Comparison of ENCODE assay signal across 33 cellular contexts in genomic region chr2:115610888-115611287, GRCh38.
"Had no signal": no experiment of that assay in that cellular context is flagged by ENCODE, and none has a peak within 500 bp of the region (broad histone marks: within the 10 kb centered on the region; RNA-seq: fewer than 3 reads in every experiment).

No MANE protein-coding gene starts in this region.

- FAIRE-seq: astrocyte, bronchial epithelial cell had no signal

- H3K4me1 ChIP-seq: adrenal gland, body of pancreas, breast epithelium had no signal

- H3K4me3 ChIP-seq: adrenal gland, body of pancreas, breast epithelium, cardiac muscle cell had no signal

- H3K27me3 ChIP-seq: adrenal gland, body of pancreas, brain microvascular endothelial cell, breast epithelium, cardiac muscle cell had no signal

- H3K9me3 ChIP-seq: adrenal gland, body of pancreas, breast epithelium had no signal

- DNase-seq: activated effector memory CD4-positive, alpha-beta T cell treated with anti-CD3 and anti-CD28 coated beads, Interleukin-2, amount 50 U/mL, for 16 hours; activated effector memory CD4-positive, alpha-beta T cell treated with Interleukin-2 at 50 U/mL for 16 hours; activated gamma-delta T cell; activated gamma-delta T cell treated with Interleukin-2 at 50 U/mL for 16 hours; activated naive CD4-positive, alpha-beta T cell; activated naive CD4-positive, alpha-beta T cell treated with anti-CD3 and anti-CD28 coated beads for 36 hours; activated naive CD4-positive, alpha-beta T cell treated with anti-CD3 and anti-CD28 coated beads, Interleukin-2, amount 10 ng/mL, durations not matched to agents 7 days and 5 days; activated naive CD4-positive, alpha-beta T cell treated with anti-CD3 and anti-CD28 coated beads, Interleukin-2, amount 50 U/mL, for 16 hours; activated naive CD4-positive, alpha-beta T cell treated with Interleukin-2 at 50 U/mL for 16 hours; activated naive CD8-positive, alpha-beta T cell treated with anti-CD3 and anti-CD28 coated beads for 36 hours; activated naive CD8-positive, alpha-beta T cell treated with anti-CD3 and anti-CD28 coated beads, Interleukin-2, amount 10 ng/mL, durations not matched to agents 7 days and 5 days; activated naive CD8-positive, alpha-beta T cell treated with anti-CD3 and anti-CD28 coated beads, Interleukin-2, amount 50 U/mL, for 24 hours; activated T-cell treated with anti-CD3 and anti-CD28 coated beads, Interleukin-2, amount 50 U/mL, for 1 hour; activated T-cell treated with anti-CD3 and anti-CD28 coated beads, Interleukin-2, amount 50 U/mL, for 24 hours; activated T-cell treated with anti-CD3 and anti-CD28 coated beads, Interleukin-2, amount 50 U/mL, for 4 hours; activated T-cell treated with anti-CD3 and anti-CD28 coated beads, Interleukin-2, amount 50 U/mL, for 48 hours; activated T-cell treated with anti-CD3 and anti-CD28 coated beads, Interleukin-2, amount 50 U/mL, for 72 hours; adrenal gland; amniotic stem cell; amygdala; anterior cingulate cortex; aorta; body of pancreas; brain microvascular endothelial cell; caudate nucleus; central memory CD4-positive, alpha-beta T cell; cerebellar nuclear complex had no signal

- H3K36me3 ChIP-seq: adrenal gland, brain microvascular endothelial cell, breast epithelium, cardiac muscle cell had no signal

- ATAC-seq: activated naive CD4-positive, alpha-beta T cell treated with anti-CD3 and anti-CD28 coated beads, Interleukin-2, amount 50 U/mL, for 72 hours; activated naive CD8-positive, alpha-beta T cell treated with anti-CD3 and anti-CD28 coated beads, Interleukin-2, amount 50 U/mL, for 24 hours; activated T-cell treated with anti-CD3 and anti-CD28 coated beads, Interleukin-2, amount 50 U/mL, for 4 hours; activated T-cell treated with anti-CD3 and anti-CD28 coated beads, Interleukin-2, amount 50 U/mL, for 72 hours; activated T-helper 17 cell treated with anti-CD3 and anti-CD28 coated beads, Interleukin-2, amount 50 U/mL, for 72 hours; body of pancreas had no signal

- H3K27ac ChIP-seq: adrenal gland, body of pancreas, brain microvascular endothelial cell, breast epithelium, cardiac muscle cell had no signal
